Comparison of ENCODE assay signal across 18 cellular contexts in genomic region chr7:35258891-35259537, GRCh38. TPM values are rescaled to one million over a fixed set of nuclear protein-coding genes. Genes with fewer than 3 reads are reported as not detected.
DNase-seq lines count a peak whose midpoint lies in the region; ATAC-seq and TF ChIP-seq lines count a peak whose summit lies in the region.
"Had no signal": no experiment of that assay in that cellular context is flagged by ENCODE, and none has a peak within 500 bp of the region (broad histone marks: within the 10 kb centered on the region; RNA-seq: fewer than 3 reads in every experiment).

No MANE protein-coding gene starts in this region.

- H3K9me3 Mint-ChIP-seq in endothelial cell (ENCODE audit: unreplicated experiment): no peaks in the 10 kb centered on the region
- no peaks in the 10 kb centered on the region for H3K9me3 Mint-ChIP-seq in nephron progenitor cell
- no peaks in the 10 kb centered on the region for H3K9me3 Mint-ChIP-seq in natural killer cell treated with Interleukin-12 subunit alpha and Interleukin-12 subunit beta and Interleukin-15 and Interleukin-18, amount 100 ng/mL, for 72 hours

- H3K4me1 Mint-ChIP-seq in endothelial cell (ENCODE audit: unreplicated experiment) (peaks cover 31% of the 10 kb centered on the region), nephron progenitor cell (peaks cover 10% of the 10 kb centered on the region)
- no peaks in the 10 kb centered on the region for H3K4me1 Mint-ChIP-seq in natural killer cell treated with Interleukin-12 subunit alpha and Interleukin-12 subunit beta and Interleukin-15 and Interleukin-18, amount 100 ng/mL, for 72 hours (ENCODE audit: low read depth in 2 of 2)

- TF ChIP-seq CTCF in endothelial cell (IDR thresholded peaks at IDR 0.05; ENCODE audit: unreplicated experiment): no peak
- TF ChIP-seq CTCF in nephron progenitor cell (IDR thresholded peaks at IDR 0.05): no peak

- ATAC-seq in natural killer cell treated with Interleukin-12 subunit alpha and Interleukin-12 subunit beta and Interleukin-15 and Interleukin-18, amount 100 ng/mL, for 72 hours: no peak
- ATAC-seq: psoas muscle had no signal

- H3K27me3 Mint-ChIP-seq in endothelial cell (ENCODE audit: unreplicated experiment) (peaks cover 24% of the 10 kb centered on the region), nephron progenitor cell (ENCODE audit: low read depth, poor library complexity) (peaks cover 100% of the 10 kb centered on the region)
- peaks cover 48 to 72% of the 10 kb centered on the region in 2 donors for H3K27me3 Mint-ChIP-seq in natural killer cell treated with Interleukin-12 subunit alpha and Interleukin-12 subunit beta and Interleukin-15 and Interleukin-18, amount 100 ng/mL, for 72 hours

- no peak overlapping the region for H3K27ac Mint-ChIP-seq in endothelial cell (ENCODE audit: unreplicated experiment)
- H3K27ac Mint-ChIP-seq in nephron progenitor cell: no peak overlapping the region
- no peak overlapping the region for H3K27ac Mint-ChIP-seq in natural killer cell treated with Interleukin-12 subunit alpha and Interleukin-12 subunit beta and Interleukin-15 and Interleukin-18, amount 100 ng/mL, for 72 hours

- no peaks in the 10 kb centered on the region for H3K36me3 ChIP-seq in H7 (replicated peaks; ENCODE audit: control insufficient read depth, insufficient read depth, low read length)
- H3K36me3 ChIP-seq: adrenal gland, thoracic aorta had no signal

- DNase-seq in ELF-1 (ENCODE audit: low read depth, low spot score): peak; percentile 47
- DNase-seq in H7: peak; percentile 54
- no peak for DNase-seq in endothelial cell (ENCODE audit: low spot score)
- DNase-seq in nephron progenitor cell: no peak
- DNase-seq in medulla oblongata (ENCODE audit: extremely low spot score): no peak
- no peak for DNase-seq in T-helper 9 cell
- DNase-seq in natural killer cell treated with Interleukin-12 subunit alpha and Interleukin-12 subunit beta and Interleukin-15 and Interleukin-18, amount 100 ng/mL, for 72 hours (ENCODE audit: low spot score): no peak
- DNase-seq: activated CD4-positive, alpha-beta T cell treated with anti-CD3 and anti-CD28 coated beads for 4 hours; adrenal gland; NCI-H2171 treated with DMSO at 0.1 percent for 48 hours; NCI-H526 treated with DMSO at 0.1 percent for 48 hours; psoas muscle; small intestine; stimulated activated naive CD4-positive, alpha-beta T cell had no signal

- H3K4me3 ChIP-seq in H7 (ENCODE audit: insufficient read depth, low read depth, low read length): no peak overlapping the region
- H3K4me3 ChIP-seq: adrenal gland, coronary artery, psoas muscle, thoracic aorta had no signal

- peaks cover 99% of the 10 kb centered on the region for H3K27me3 ChIP-seq in H7 (ENCODE audit: control insufficient read depth, insufficient read depth, low read length)

- H3K36me3 Mint-ChIP-seq in endothelial cell (ENCODE audit: low read depth, unreplicated experiment) (no peaks in the 10 kb centered on the region), nephron progenitor cell (ENCODE audit: low read depth) (no peaks in the 10 kb centered on the region)
- H3K36me3 Mint-ChIP-seq in natural killer cell treated with Interleukin-12 subunit alpha and Interleukin-12 subunit beta and Interleukin-15 and Interleukin-18, amount 100 ng/mL, for 72 hours: no peaks in the 10 kb centered on the region

- H3K4me3 Mint-ChIP-seq in endothelial cell (ENCODE audit: unreplicated experiment) (peak overlapping the region; percentile 76), nephron progenitor cell (peak overlapping the region; percentile 56)
- no peak overlapping the region for H3K4me3 Mint-ChIP-seq in natural killer cell treated with Interleukin-12 subunit alpha and Interleukin-12 subunit beta and Interleukin-15 and Interleukin-18, amount 100 ng/mL, for 72 hours

RNA-seq across cellular contexts. Expression of gene TBX20, which starts 5.1 kb away (rescaled TPM):
- total RNA-seq in H7 (2014; rRNA removed; shearing (Covaris generic)): 0.30 and 0.69 TPM in 2 replicates
- 0.36 TPM for total RNA-seq in endothelial cell (ENCODE audit: unreplicated experiment)
- total RNA-seq in natural killer cell treated with Interleukin-12 subunit alpha and Interleukin-12 subunit beta and Interleukin-15 and Interleukin-18, amount 100 ng/mL, for 72 hours: not detected
- total RNA-seq: G401, HT-29, psoas muscle had no signal

Comparison
In these comparisons a context has a peak if more than half of its experiments do, and no peak if none do; other contexts are left out.
1. DNase-seq: peak in ELF-1 (single experiment) and H7 (single experiment); none in endothelial cell (single experiment), nephron progenitor cell (single experiment), medulla oblongata (single experiment), T-helper 9 cell (single experiment) and natural killer cell treated with Interleukin-12 subunit alpha and Interleukin-12 subunit beta and Interleukin-15 and Interleukin-18, amount 100 ng/mL, for 72 hours (single experiment).